In the genomic region with DNA sequence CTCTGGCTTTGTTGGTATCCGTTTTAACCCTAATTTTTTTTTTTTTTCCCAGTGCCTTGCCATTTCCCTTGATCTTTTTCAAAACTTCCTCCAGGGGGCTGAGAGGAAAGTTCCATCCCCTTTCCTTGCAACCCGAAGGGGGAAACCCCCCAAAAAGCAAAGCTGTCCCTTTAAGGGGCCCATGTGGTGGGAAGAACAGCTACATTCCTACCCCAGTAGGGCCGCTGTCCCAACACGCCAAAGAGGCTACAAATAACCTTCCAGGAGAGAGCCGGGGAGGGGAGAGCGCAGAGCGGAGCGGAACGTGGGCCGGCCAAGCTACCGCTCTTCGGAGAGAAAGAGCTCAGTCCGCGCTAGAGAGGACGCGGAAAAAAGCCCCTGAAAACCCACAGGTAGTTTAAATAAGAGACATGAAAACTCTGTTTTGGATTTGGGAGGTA, we compare ENCODE assay signal across 8 cellular contexts. TPM values are rescaled to one million over a fixed set of nuclear protein-coding genes. Genes with fewer than 3 reads are reported as not detected.
DNase-seq lines count a peak whose midpoint lies in the region; ATAC-seq lines count a peak whose summit lies in the region.

No MANE protein-coding gene starts in this region.

- peak in 1 of 2 donors; percentile 33 for ATAC-seq in natural killer cell treated with Interleukin-12 subunit alpha and Interleukin-12 subunit beta and Interleukin-15 and Interleukin-18, amount 100 ng/mL, for 72 hours
- ATAC-seq in GM19395 (IDR thresholded peaks at IDR 0.05; ENCODE audit: unreplicated experiment) (no peak), GM19455 (IDR thresholded peaks at IDR 0.05; ENCODE audit: unreplicated experiment) (no peak)

- no peaks in the 10 kb centered on the region for H3K36me3 ChIP-seq in HUES6 (ENCODE audit: control insufficient read depth, insufficient read depth, low read length)

- DNase-seq in D341Med (ENCODE audit: low spot score) (peak; percentile 64), fibroblast of peridontal ligament (ENCODE audit: extremely low read depth) (peak; percentile 65)
- no peak for DNase-seq in activated CD4-positive, alpha-beta memory T cell treated with anti-CD3 and anti-CD28 coated beads, Interleukin-2, amount 10 ng/mL, durations not matched to agents 7 days and 5 days
- DNase-seq in natural killer cell treated with Interleukin-12 subunit alpha and Interleukin-12 subunit beta and Interleukin-15 and Interleukin-18, amount 100 ng/mL, for 72 hours (ENCODE audit: low spot score) = no peak
- DNase-seq in effector CD8-positive, alpha-beta T cell (lab: John Stamatoyannopoulos, UW) = no peak

- CTCF ChIA-PET in activated CD4-positive, alpha-beta memory T cell treated with anti-CD3 and anti-CD28 coated beads, Interleukin-2, amount 10 ng/mL, durations not matched to agents 7 days and 5 days (lab: Charles Lee) = interaction anchor here (0.7 to 1.5 kb wide), 4 partner anchors 16 to 238 kb away, joined by 3 to 7 read pairs (median 4); no protein-coding TSS in a partner anchor

- H3K4me1 ChIP-seq in HUES6 (ENCODE audit: control insufficient read depth, insufficient read depth, low read length) = peaks cover 57% of the 10 kb centered on the region

- H3K9me3 Mint-ChIP-seq in activated CD4-positive, alpha-beta memory T cell treated with anti-CD3 and anti-CD28 coated beads, Interleukin-2, amount 10 ng/mL, durations not matched to agents 7 days and 5 days = no peaks in the 10 kb centered on the region
- H3K9me3 Mint-ChIP-seq in natural killer cell treated with Interleukin-12 subunit alpha and Interleukin-12 subunit beta and Interleukin-15 and Interleukin-18, amount 100 ng/mL, for 72 hours = no peaks in the 10 kb centered on the region

- peak overlapping the region; percentile 25 for H3K4me3 Mint-ChIP-seq in activated CD4-positive, alpha-beta memory T cell treated with anti-CD3 and anti-CD28 coated beads, Interleukin-2, amount 10 ng/mL, durations not matched to agents 7 days and 5 days
- peak overlapping the region; percentile 76 for H3K4me3 Mint-ChIP-seq in natural killer cell treated with Interleukin-12 subunit alpha and Interleukin-12 subunit beta and Interleukin-15 and Interleukin-18, amount 100 ng/mL, for 72 hours

- H3K27ac ChIP-seq in HUES6 (ENCODE audit: low read depth, low read length) = no peak overlapping the region

- H3K27me3 Mint-ChIP-seq in activated CD4-positive, alpha-beta memory T cell treated with anti-CD3 and anti-CD28 coated beads, Interleukin-2, amount 10 ng/mL, durations not matched to agents 7 days and 5 days = peaks cover 71% of the 10 kb centered on the region
- peaks cover 45 to 60% of the 10 kb centered on the region in 2 donors for H3K27me3 Mint-ChIP-seq in natural killer cell treated with Interleukin-12 subunit alpha and Interleukin-12 subunit beta and Interleukin-15 and Interleukin-18, amount 100 ng/mL, for 72 hours

- POLR2A ChIA-PET in activated CD4-positive, alpha-beta memory T cell treated with anti-CD3 and anti-CD28 coated beads, Interleukin-2, amount 10 ng/mL, durations not matched to agents 7 days and 5 days (lab: Charles Lee) = interaction anchor here (1.0 to 1.2 kb wide), 2 partner anchors 20 to 298 kb away, joined by 3 read pairs; a partner anchor contains a TSS

- peaks cover 13% of the 10 kb centered on the region; the same call in 1 of the 2 replicates for H3K27me3 ChIP-seq in HUES6 (ENCODE audit: control insufficient read depth, insufficient read depth, low read length)

- peaks cover 29% of the 10 kb centered on the region for H3K4me1 Mint-ChIP-seq in activated CD4-positive, alpha-beta memory T cell treated with anti-CD3 and anti-CD28 coated beads, Interleukin-2, amount 10 ng/mL, durations not matched to agents 7 days and 5 days
- peaks cover 23 to 24% of the 10 kb centered on the region in 2 donors for H3K4me1 Mint-ChIP-seq in natural killer cell treated with Interleukin-12 subunit alpha and Interleukin-12 subunit beta and Interleukin-15 and Interleukin-18, amount 100 ng/mL, for 72 hours (ENCODE audit: low read depth in 2 of 2)

- H3K9me3 ChIP-seq in HUES6 (ENCODE audit: control insufficient read depth, insufficient read depth, low read depth, low read length) = no peaks in the 10 kb centered on the region

- peaks cover 4% of the 10 kb centered on the region for H3K36me3 Mint-ChIP-seq in activated CD4-positive, alpha-beta memory T cell treated with anti-CD3 and anti-CD28 coated beads, Interleukin-2, amount 10 ng/mL, durations not matched to agents 7 days and 5 days (ENCODE audit: low read depth)
- no peaks in the 10 kb centered on the region for H3K36me3 Mint-ChIP-seq in natural killer cell treated with Interleukin-12 subunit alpha and Interleukin-12 subunit beta and Interleukin-15 and Interleukin-18, amount 100 ng/mL, for 72 hours

- H3K27ac Mint-ChIP-seq in activated CD4-positive, alpha-beta memory T cell treated with anti-CD3 and anti-CD28 coated beads, Interleukin-2, amount 10 ng/mL, durations not matched to agents 7 days and 5 days = no peak overlapping the region
- H3K27ac Mint-ChIP-seq in natural killer cell treated with Interleukin-12 subunit alpha and Interleukin-12 subunit beta and Interleukin-15 and Interleukin-18, amount 100 ng/mL, for 72 hours = peak overlapping the region in 1 of 2 donors; percentile 75

- H3K9ac ChIP-seq in HUES6 (ENCODE audit: low read length) = peak overlapping the region; percentile 78

- peak overlapping the region; percentile 83 for H3K4me3 ChIP-seq in HUES6 (ENCODE audit: low read depth, low read length)

RNA-seq across cellular contexts. Expression of a gene that starts 1.7 kb away (rescaled TPM):
- total RNA-seq in activated CD4-positive, alpha-beta memory T cell treated with anti-CD3 and anti-CD28 coated beads, Interleukin-2, amount 10 ng/mL, durations not matched to agents 7 days and 5 days = under 1 TPM in 1 of 2 experiments, not detected in 1; 0.05 TPM
- 1 to 10 TPM in 1 of 2 donors, under 1 TPM in 1; 0.90 to 2.6 TPM for total RNA-seq in natural killer cell treated with Interleukin-12 subunit alpha and Interleukin-12 subunit beta and Interleukin-15 and Interleukin-18, amount 100 ng/mL, for 72 hours

RNA-seq across cellular contexts. Expression of a gene that starts 19.9 kb away (rescaled TPM):
- total RNA-seq in activated CD4-positive, alpha-beta memory T cell treated with anti-CD3 and anti-CD28 coated beads, Interleukin-2, amount 10 ng/mL, durations not matched to agents 7 days and 5 days = 10 to 100 TPM; 16.7 to 20.4 TPM
- total RNA-seq in natural killer cell treated with Interleukin-12 subunit alpha and Interleukin-12 subunit beta and Interleukin-15 and Interleukin-18, amount 100 ng/mL, for 72 hours = 10 to 100 TPM; 20.9 to 23.8 TPM

Comparison
In these comparisons a context has a peak if more than half of its experiments do, and no peak if none do; other contexts are left out.
1. DNase-seq: peak in D341Med (single experiment) and fibroblast of peridontal ligament (single experiment); none in activated CD4-positive, alpha-beta memory T cell treated with anti-CD3 and anti-CD28 coated beads, Interleukin-2, amount 10 ng/mL, durations not matched to agents 7 days and 5 days (single experiment), natural killer cell treated with Interleukin-12 subunit alpha and Interleukin-12 subunit beta and Interleukin-15 and Interleukin-18, amount 100 ng/mL, for 72 hours (single experiment) and effector CD8-positive, alpha-beta T cell (single experiment).